11 cellular contexts compared by ENCODE assay signal in the genomic region with DNA sequence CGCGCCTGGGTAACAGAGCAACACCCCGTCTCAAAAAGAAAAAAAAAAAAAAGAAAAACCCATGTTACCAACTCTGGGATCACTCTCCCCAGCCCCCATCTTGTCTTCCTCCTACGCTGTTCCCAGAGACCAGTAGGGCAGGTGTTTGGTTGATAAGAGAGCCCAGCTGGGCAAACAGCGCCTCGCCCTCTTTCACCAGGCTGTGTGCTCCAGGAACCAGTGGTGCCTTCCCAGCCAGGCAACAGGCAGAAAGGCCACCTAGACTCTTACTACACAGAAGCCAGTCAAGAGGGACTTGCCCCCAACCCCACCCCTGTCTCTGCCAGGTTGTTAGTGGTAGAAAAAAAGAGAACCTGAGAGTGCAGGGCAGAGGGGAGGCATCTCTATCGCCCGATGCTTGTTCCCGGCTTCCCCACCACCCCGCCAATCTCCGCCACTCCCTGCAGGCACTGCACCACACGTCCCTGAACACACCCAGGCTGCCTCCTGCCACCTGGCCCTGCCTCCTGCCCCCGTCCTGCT. TPM values are rescaled to one million over a fixed set of nuclear protein-coding genes. Genes with fewer than 3 reads are reported as not detected.
DNase-seq lines count a peak whose midpoint lies in the region; ATAC-seq and TF ChIP-seq lines count a peak whose summit lies in the region.
"Had no signal": no experiment of that assay in that cellular context is flagged by ENCODE, and none has a peak within 500 bp of the region (broad histone marks: within the 10 kb centered on the region; RNA-seq: fewer than 3 reads in every experiment).

No MANE protein-coding gene starts in this region.

- TF ChIP-seq CTCF in CD8-positive, alpha-beta T cell (IDR thresholded peaks at IDR 0.05) = no peak
- TF ChIP-seq CTCF in Peyer's patch (IDR thresholded peaks at IDR 0.05) (peak in 2 of 6 experiments; percentile 16 to 47), smooth muscle cell (IDR thresholded peaks at IDR 0.05; ENCODE audit: borderline replicate concordance, insufficient read depth, poor library complexity, severe bottlenecking) (no peak)

- TF ChIP-seq POLR2A in Peyer's patch (IDR thresholded peaks at IDR 0.05) = peak; percentile 53 to 54

- H3K27me3 ChIP-seq in CD8-positive, alpha-beta T cell (ENCODE audit: insufficient read depth, low read length) = no peaks in the 10 kb centered on the region
- H3K27me3 ChIP-seq in Peyer's patch (no peaks in the 10 kb centered on the region), smooth muscle cell (ENCODE audit: low read depth) (no peaks in the 10 kb centered on the region)

- H2AFZ ChIP-seq in smooth muscle cell (ENCODE audit: low read depth) = no peak overlapping the region

- no peak for ATAC-seq in CD8-positive, alpha-beta T cell
- ATAC-seq in memory B cell (ENCODE audit: low read depth) (peak; percentile 4), HG03354 (IDR thresholded peaks at IDR 0.05; ENCODE audit: poor library complexity, severe bottlenecking, unreplicated experiment) (no peak)

- H3F3A ChIP-seq in smooth muscle cell (ENCODE audit: low read depth) = no peaks in the 10 kb centered on the region

- H3K27me3 Mint-ChIP-seq in CD8-positive, alpha-beta T cell (ENCODE audit: low read depth) = no peaks in the 10 kb centered on the region
- no peaks in the 10 kb centered on the region for H3K27me3 Mint-ChIP-seq in memory B cell

- no peaks in the 10 kb centered on the region for H3K9me3 ChIP-seq in CD8-positive, alpha-beta T cell (ENCODE audit: low read length)
- no peaks in the 10 kb centered on the region for H3K9me3 ChIP-seq in Peyer's patch
- H3K9me3 ChIP-seq in smooth muscle cell (replicated peaks; ENCODE audit: low read depth) = no peaks in the 10 kb centered on the region

- CTCF ChIA-PET in CD8-positive, alpha-beta T cell (lab: Charles Lee) = interaction anchor here (2.8 kb wide), 1 partner anchor 16 kb away, joined by 6 read pairs; no protein-coding TSS in a partner anchor

- H3K27ac Mint-ChIP-seq in CD8-positive, alpha-beta T cell = peak overlapping the region; percentile 45
- H3K27ac Mint-ChIP-seq in memory B cell = peak overlapping the region; percentile 68

- no peak for DNase-seq in CD8-positive, alpha-beta T cell
- DNase-seq in NCI-H1105 (lab: John Stamatoyannopoulos, UW) = peak; percentile 85
- DNase-seq in Peyer's patch = peak in 2 of 3 donors; percentile 88 to 91
- DNase-seq in memory B cell (ENCODE audit: low spot score in 2 of 2) = no peak
- no peak for DNase-seq in GOT3 (lab: John Stamatoyannopoulos, UW)
- DNase-seq in NCI-H226 = no peak
- no peak for DNase-seq in smooth muscle cell (lab: John Stamatoyannopoulos, UW; ENCODE audit: unreplicated experiment)

- H3K36me3 ChIP-seq in CD8-positive, alpha-beta T cell (ENCODE audit: insufficient read depth, low read length) = peaks cover 4% of the 10 kb centered on the region
- H3K36me3 ChIP-seq in Peyer's patch (peaks cover 0 to 33% (median 0%) of the 10 kb centered on the region in 3 donors), smooth muscle cell (ENCODE audit: low read depth) (no peaks in the 10 kb centered on the region)

- H3K4me2 ChIP-seq in smooth muscle cell = no peak overlapping the region

- no peaks in the 10 kb centered on the region for H3K79me2 ChIP-seq in smooth muscle cell (ENCODE audit: low read depth)

- H3K4me1 ChIP-seq in CD8-positive, alpha-beta T cell (ENCODE audit: insufficient read depth, low read length) = no peaks in the 10 kb centered on the region
- peaks cover 0 to 71% (median 17%) of the 10 kb centered on the region in 4 donors for H3K4me1 ChIP-seq in Peyer's patch
- H3K4me1 ChIP-seq in smooth muscle cell (ENCODE audit: low read depth) = no peaks in the 10 kb centered on the region

- WGBS in smooth muscle cell (ENCODE audit: low lambda C conversion rate) = 96% methylated on average over 13 of the region's 13 CpGs

- H3K4me3 ChIP-seq in CD8-positive, alpha-beta T cell (ENCODE audit: low read depth, low read length) = no peak overlapping the region
- H3K4me3 ChIP-seq in Peyer's patch (peak overlapping the region in 1 of 4 donors; percentile 7), smooth muscle cell (no peak overlapping the region)

- no peak overlapping the region for H3K9ac ChIP-seq in smooth muscle cell (ENCODE audit: low read depth)

- H3K27ac ChIP-seq in CD8-positive, alpha-beta T cell (ENCODE audit: low read depth, low read length) = no peak overlapping the region
- H3K27ac ChIP-seq in Peyer's patch (peak overlapping the region in 3 of 4 donors; percentile 73 to 95 (median 92)), smooth muscle cell (ENCODE audit: low read depth) (no peak overlapping the region)
- H3K27ac ChIP-seq: VCaP had no signal

- H3K4me1 Mint-ChIP-seq in CD8-positive, alpha-beta T cell (ENCODE audit: low read depth) = peaks cover 11% of the 10 kb centered on the region
- peaks cover 9% of the 10 kb centered on the region for H3K4me1 Mint-ChIP-seq in memory B cell

- peaks cover 33% of the 10 kb centered on the region for H4K20me1 ChIP-seq in smooth muscle cell (ENCODE audit: low read depth)

- H3K36me3 Mint-ChIP-seq in CD8-positive, alpha-beta T cell = peaks cover 43% of the 10 kb centered on the region
- peaks cover 9% of the 10 kb centered on the region for H3K36me3 Mint-ChIP-seq in memory B cell

- no peaks in the 10 kb centered on the region for H3K9me3 Mint-ChIP-seq in CD8-positive, alpha-beta T cell
- H3K9me3 Mint-ChIP-seq in memory B cell = no peaks in the 10 kb centered on the region

- no peak overlapping the region for H3K4me3 Mint-ChIP-seq in CD8-positive, alpha-beta T cell
- no peak overlapping the region for H3K4me3 Mint-ChIP-seq in memory B cell

- POLR2A ChIA-PET in CD8-positive, alpha-beta T cell (lab: Charles Lee) = no interaction called here

- intact Hi-C loops in CD8-positive, alpha-beta T cell (cut with DNase I, micrococcal nuclease) = no loop called here

RNA-seq across cellular contexts. Expression of gene CTRC, which starts 14.0 kb away (rescaled TPM):
- total RNA-seq in CD8-positive, alpha-beta T cell = 1 to 10 TPM in 1 of 2 experiments, under 1 TPM in 1; 0.83 to 1.9 TPM
- total RNA-seq in Peyer's patch (1 to 10 TPM in 1 of 4 donors, not detected in 3; 3.2 TPM), smooth muscle cell (not detected in 2 replicates)
- polyA plus RNA-seq in smooth muscle cell = 1.2 TPM in 1 of 2 replicates, not detected in the other
- total RNA-seq: fibroblast of lung, lung microvascular endothelial cell had no signal
- polyA plus RNA-seq: fibroblast of lung had no signal

RNA-seq across cellular contexts. Expression of gene EFHD2, which starts 14.5 kb away (rescaled TPM):
- 10 to 100 TPM; 81.2 to 87.9 TPM for total RNA-seq in CD8-positive, alpha-beta T cell
- 100 to 1,000 TPM in 3 of 4 donors, 10 to 100 TPM in 1; 84.2 to 236 (median 196) TPM for total RNA-seq in Peyer's patch
- total RNA-seq in smooth muscle cell = 7.0 and 10.4 TPM in 2 replicates
- 22.9 and 34.1 TPM in 2 replicates for polyA plus RNA-seq in smooth muscle cell

RNA-seq across cellular contexts. Expression of gene CELA2A, which starts 32.3 kb away (rescaled TPM):
- not detected for total RNA-seq in CD8-positive, alpha-beta T cell
- total RNA-seq in Peyer's patch (not detected), smooth muscle cell (2.6 TPM in 1 of 2 replicates, not detected in the other)
- polyA plus RNA-seq in smooth muscle cell = not detected in 2 replicates
- total RNA-seq: fibroblast of lung, lung microvascular endothelial cell had no signal
- polyA plus RNA-seq: fibroblast of lung had no signal

RNA-seq across cellular contexts. Expression of gene CELA2B, which starts 51.7 kb away (rescaled TPM):
- total RNA-seq in CD8-positive, alpha-beta T cell = not detected
- total RNA-seq in Peyer's patch (not detected), smooth muscle cell (not detected in 2 replicates)
- polyA plus RNA-seq in smooth muscle cell = not detected in 2 replicates
- total RNA-seq: fibroblast of lung, lung microvascular endothelial cell had no signal
- polyA plus RNA-seq: fibroblast of lung had no signal

Comparison
In these comparisons a context has a peak if more than half of its experiments do, and no peak if none do; other contexts are left out.
1. DNase-seq: peak in NCI-H1105 (single experiment) and Peyer's patch (2 of 3); none in CD8-positive, alpha-beta T cell (0 of 7), memory B cell (0 of 2), GOT3 (single experiment), NCI-H226 (single experiment) and smooth muscle cell (single experiment).
2. H3K27ac ChIP-seq: peak in Peyer's patch (3 of 4); none in CD8-positive, alpha-beta T cell (single experiment) and smooth muscle cell (single experiment).